ENCODE assay signal across 2 cellular contexts in the genomic region with DNA sequence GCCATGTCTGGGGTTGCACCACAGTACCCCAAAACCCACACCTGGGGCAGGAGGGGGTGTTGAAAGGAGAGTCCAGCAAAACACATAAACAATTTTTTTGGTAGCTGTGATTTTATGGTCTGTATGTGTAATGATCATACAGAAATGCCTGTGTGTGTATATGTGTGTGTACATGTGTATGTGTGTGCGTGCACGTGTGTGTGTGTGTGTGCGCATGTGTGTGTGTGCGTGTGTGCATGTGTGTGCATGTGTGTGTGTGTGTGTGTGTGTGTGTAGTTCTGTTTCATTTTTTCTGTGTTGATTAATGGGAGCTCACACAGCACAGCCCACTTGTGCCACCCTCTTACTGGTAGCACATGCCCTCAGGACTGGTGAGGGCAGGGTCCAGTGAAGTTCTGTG.
TF ChIP-seq lines count a peak whose summit lies in the region.

No MANE protein-coding gene starts in this region.

TF ChIP-seq in HepG2, 621 proteins besides CTCF, POLR2A, EP300 and RAD21 (continued from another document):
- TF ChIP-seq, protein P1, sequence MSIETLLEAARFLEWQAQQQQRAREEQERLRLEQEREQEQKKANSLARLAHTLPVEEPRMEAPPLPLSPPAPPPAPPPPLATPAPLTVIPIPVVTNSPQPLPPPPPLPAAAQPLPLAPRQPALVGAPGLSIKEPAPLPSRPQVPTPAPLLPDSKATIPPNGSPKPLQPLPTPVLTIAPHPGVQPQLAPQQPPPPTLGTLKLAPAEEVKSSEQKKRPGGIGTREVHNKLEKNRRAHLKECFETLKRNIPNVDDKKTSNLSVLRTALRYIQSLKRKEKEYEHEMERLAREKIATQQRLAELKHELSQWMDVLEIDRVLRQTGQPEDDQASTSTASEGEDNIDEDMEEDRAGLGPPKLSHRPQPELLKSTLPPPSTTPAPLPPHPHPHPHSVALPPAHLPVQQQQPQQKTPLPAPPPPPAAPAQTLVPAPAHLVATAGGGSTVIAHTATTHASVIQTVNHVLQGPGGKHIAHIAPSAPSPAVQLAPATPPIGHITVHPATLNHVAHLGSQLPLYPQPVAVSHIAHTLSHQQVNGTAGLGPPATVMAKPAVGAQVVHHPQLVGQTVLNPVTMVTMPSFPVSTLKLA (IDR thresholded peaks at IDR 0.05): peak; percentile 58
- TF ChIP-seq FOXO1 (CRISPR knock-in tag; IDR thresholded peaks at IDR 0.05) (no peak), ETV5 (CRISPR knock-in tag; IDR thresholded peaks at IDR 0.05; ENCODE audit: borderline replicate concordance) (no peak), ZNF329 (CRISPR knock-in tag; IDR thresholded peaks at IDR 0.05; ENCODE audit: low read depth) (no peak)
- TF ChIP-seq, protein P2, sequence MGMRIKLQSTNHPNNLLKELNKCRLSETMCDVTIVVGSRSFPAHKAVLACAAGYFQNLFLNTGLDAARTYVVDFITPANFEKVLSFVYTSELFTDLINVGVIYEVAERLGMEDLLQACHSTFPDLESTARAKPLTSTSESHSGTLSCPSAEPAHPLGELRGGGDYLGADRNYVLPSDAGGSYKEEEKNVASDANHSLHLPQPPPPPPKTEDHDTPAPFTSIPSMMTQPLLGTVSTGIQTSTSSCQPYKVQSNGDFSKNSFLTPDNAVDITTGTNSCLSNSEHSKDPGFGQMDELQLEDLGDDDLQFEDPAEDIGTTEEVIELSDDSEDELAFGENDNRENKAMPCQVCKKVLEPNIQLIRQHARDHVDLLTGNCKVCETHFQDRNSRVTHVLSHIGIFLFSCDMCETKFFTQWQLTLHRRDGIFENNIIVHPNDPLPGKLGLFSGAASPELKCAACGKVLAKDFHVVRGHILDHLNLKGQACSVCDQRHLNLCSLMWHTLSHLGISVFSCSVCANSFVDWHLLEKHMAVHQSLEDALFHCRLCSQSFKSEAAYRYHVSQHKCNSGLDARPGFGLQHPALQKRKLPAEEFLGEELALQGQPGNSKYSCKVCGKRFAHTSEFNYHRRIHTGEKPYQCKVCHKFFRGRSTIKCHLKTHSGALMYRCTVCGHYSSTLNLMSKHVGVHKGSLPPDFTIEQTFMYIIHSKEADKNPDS (CRISPR knock-in tag; IDR thresholded peaks at IDR 0.05): no peak

TF ChIP-seq in GM12878, 131 proteins besides CTCF, POLR2A, EP300 and RAD21 (continued from another document):
- TF ChIP-seq, protein P3, sequence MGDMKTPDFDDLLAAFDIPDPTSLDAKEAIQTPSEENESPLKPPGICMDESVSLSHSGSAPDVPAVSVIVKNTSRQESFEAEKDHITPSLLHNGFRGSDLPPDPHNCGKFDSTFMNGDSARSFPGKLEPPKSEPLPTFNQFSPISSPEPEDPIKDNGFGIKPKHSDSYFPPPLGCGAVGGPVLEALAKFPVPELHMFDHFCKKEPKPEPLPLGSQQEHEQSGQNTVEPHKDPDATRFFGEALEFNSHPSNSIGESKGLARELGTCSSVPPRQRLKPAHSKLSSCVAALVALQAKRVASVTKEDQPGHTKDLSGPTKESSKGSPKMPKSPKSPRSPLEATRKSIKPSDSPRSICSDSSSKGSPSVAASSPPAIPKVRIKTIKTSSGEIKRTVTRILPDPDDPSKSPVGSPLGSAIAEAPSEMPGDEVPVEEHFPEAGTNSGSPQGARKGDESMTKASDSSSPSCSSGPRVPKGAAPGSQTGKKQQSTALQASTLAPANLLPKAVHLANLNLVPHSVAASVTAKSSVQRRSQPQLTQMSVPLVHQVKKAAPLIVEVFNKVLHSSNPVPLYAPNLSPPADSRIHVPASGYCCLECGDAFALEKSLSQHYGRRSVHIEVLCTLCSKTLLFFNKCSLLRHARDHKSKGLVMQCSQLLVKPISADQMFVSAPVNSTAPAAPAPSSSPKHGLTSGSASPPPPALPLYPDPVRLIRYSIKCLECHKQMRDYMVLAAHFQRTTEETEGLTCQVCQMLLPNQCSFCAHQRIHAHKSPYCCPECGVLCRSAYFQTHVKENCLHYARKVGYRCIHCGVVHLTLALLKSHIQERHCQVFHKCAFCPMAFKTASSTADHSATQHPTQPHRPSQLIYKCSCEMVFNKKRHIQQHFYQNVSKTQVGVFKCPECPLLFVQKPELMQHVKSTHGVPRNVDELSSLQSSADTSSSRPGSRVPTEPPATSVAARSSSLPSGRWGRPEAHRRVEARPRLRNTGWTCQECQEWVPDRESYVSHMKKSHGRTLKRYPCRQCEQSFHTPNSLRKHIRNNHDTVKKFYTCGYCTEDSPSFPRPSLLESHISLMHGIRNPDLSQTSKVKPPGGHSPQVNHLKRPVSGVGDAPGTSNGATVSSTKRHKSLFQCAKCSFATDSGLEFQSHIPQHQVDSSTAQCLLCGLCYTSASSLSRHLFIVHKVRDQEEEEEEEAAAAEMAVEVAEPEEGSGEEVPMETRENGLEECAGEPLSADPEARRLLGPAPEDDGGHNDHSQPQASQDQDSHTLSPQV (IDR thresholded peaks at IDR 0.05): no peak
- TF ChIP-seq CBFB (IDR thresholded peaks at IDR 0.05; ENCODE audit: low read depth): no peak
- TF ChIP-seq, protein P4, sequence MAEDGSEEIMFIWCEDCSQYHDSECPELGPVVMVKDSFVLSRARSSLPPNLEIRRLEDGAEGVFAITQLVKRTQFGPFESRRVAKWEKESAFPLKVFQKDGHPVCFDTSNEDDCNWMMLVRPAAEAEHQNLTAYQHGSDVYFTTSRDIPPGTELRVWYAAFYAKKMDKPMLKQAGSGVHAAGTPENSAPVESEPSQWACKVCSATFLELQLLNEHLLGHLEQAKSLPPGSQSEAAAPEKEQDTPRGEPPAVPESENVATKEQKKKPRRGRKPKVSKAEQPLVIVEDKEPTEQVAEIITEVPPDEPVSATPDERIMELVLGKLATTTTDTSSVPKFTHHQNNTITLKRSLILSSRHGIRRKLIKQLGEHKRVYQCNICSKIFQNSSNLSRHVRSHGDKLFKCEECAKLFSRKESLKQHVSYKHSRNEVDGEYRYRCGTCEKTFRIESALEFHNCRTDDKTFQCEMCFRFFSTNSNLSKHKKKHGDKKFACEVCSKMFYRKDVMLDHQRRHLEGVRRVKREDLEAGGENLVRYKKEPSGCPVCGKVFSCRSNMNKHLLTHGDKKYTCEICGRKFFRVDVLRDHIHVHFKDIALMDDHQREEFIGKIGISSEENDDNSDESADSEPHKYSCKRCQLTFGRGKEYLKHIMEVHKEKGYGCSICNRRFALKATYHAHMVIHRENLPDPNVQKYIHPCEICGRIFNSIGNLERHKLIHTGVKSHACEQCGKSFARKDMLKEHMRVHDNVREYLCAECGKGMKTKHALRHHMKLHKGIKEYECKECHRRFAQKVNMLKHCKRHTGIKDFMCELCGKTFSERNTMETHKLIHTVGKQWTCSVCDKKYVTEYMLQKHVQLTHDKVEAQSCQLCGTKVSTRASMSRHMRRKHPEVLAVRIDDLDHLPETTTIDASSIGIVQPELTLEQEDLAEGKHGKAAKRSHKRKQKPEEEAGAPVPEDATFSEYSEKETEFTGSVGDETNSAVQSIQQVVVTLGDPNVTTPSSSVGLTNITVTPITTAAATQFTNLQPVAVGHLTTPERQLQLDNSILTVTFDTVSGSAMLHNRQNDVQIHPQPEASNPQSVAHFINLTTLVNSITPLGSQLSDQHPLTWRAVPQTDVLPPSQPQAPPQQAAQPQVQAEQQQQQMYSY (CRISPR knock-in tag; IDR thresholded peaks at IDR 0.05): no peak
- no peak for TF ChIP-seq MYC (IDR thresholded peaks at IDR 0.05; ENCODE audit: insufficient read depth, insufficient read length, insufficient replicate concordance, low read length, severe bottlenecking)
- TF ChIP-seq KLF5 (IDR thresholded peaks at IDR 0.05; ENCODE audit: partially characterized antibody): no peak
- TF ChIP-seq, protein P5, sequence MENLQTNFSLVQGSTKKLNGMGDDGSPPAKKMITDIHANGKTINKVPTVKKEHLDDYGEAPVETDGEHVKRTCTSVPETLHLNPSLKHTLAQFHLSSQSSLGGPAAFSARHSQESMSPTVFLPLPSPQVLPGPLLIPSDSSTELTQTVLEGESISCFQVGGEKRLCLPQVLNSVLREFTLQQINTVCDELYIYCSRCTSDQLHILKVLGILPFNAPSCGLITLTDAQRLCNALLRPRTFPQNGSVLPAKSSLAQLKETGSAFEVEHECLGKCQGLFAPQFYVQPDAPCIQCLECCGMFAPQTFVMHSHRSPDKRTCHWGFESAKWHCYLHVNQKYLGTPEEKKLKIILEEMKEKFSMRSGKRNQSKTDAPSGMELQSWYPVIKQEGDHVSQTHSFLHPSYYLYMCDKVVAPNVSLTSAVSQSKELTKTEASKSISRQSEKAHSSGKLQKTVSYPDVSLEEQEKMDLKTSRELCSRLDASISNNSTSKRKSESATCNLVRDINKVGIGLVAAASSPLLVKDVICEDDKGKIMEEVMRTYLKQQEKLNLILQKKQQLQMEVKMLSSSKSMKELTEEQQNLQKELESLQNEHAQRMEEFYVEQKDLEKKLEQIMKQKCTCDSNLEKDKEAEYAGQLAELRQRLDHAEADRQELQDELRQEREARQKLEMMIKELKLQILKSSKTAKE (IDR thresholded peaks at IDR 0.05; ENCODE audit: low read depth, poor library complexity, severe bottlenecking): no peak
TF ChIP-seq in GM12878: peak in this region for 1.
